ENCODE assay signal across 11 cellular contexts in the genomic region with DNA sequence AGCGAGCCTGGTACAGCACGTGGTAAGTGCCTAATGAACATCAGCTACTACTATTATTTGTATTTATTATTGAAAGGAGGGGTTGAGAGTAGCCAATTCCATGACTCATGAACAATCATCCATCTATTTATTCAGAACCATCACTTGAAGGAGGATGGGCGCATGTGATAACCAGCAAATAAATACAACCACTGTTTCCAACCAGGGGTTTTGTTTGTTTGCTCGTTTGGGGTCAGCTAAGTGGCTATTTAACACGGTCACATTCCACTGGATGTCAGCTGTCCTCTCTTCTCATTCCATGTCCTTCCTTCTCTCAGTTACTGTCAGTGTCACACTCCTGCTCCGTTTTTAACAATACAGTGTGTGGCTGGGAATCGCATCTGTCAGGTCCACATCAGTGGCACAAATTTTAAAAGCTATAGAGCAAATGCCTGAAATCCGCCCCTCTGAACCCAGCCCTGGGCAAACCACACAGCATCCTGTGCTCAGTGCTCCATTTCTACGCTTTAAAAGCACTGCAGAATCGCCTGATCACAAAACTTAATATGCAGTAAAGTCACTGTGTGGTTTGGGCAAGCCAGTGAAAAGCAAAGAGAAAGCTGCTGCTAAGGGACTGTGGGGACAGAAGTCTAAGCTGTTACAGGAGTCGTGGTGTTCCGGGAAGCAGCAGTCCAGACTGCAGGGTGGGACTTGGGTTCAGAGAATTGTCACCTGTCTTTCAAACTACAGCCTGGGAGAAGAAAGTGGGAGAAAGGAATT. TPM values are rescaled to one million over a fixed set of nuclear protein-coding genes. Genes with fewer than 3 reads are reported as not detected.
A peak's percentile ranks its signal among the peaks of the same experiment; 100 is the strongest.
DNase-seq lines count a peak whose midpoint lies in the region; ATAC-seq and TF ChIP-seq lines count a peak whose summit lies in the region.
"Had no signal": no experiment of that assay in that cellular context is flagged by ENCODE, and none has a peak within 500 bp of the region (broad histone marks: within the 10 kb centered on the region; RNA-seq: fewer than 3 reads in every experiment).

No MANE protein-coding gene starts in this region.

- H3K27me3 Mint-ChIP-seq in activated naive CD4-positive, alpha-beta T cell treated with anti-CD3 and anti-CD28 coated beads, Interleukin-2, amount 10 ng/mL, durations not matched to agents 7 days and 5 days, result no peaks in the 10 kb centered on the region
- no peaks in the 10 kb centered on the region for H3K27me3 Mint-ChIP-seq in type B pancreatic cell

- no peaks in the 10 kb centered on the region for H3K9me3 Mint-ChIP-seq in activated naive CD4-positive, alpha-beta T cell treated with anti-CD3 and anti-CD28 coated beads, Interleukin-2, amount 10 ng/mL, durations not matched to agents 7 days and 5 days
- H3K9me3 Mint-ChIP-seq in type B pancreatic cell, result no peaks in the 10 kb centered on the region

- peaks cover 100% of the 10 kb centered on the region for H3K4me1 ChIP-seq in left ventricle myocardium inferior
- H3K4me1 ChIP-seq in liver (ENCODE audit: control insufficient read depth in 4 of 4, insufficient read depth in 4 of 4, low read length in 3 of 4), result peaks cover 25 to 70% (median 64%) of the 10 kb centered on the region in 4 donors
- H3K4me1 ChIP-seq in ovary (ENCODE audit: insufficient read depth), result peaks cover 13% of the 10 kb centered on the region

- peaks cover 8% of the 10 kb centered on the region for H3K36me3 ChIP-seq in left ventricle myocardium inferior
- H3K36me3 ChIP-seq in liver (ENCODE audit: control insufficient read depth in 4 of 4, insufficient read depth in 3 of 4, low read depth in 1 of 4, low read length in 3 of 4), result no peaks in the 10 kb centered on the region
- H3K36me3 ChIP-seq in ovary, result no peaks in the 10 kb centered on the region

- CTCF ChIA-PET in activated naive CD4-positive, alpha-beta T cell treated with anti-CD3 and anti-CD28 coated beads, Interleukin-2, amount 10 ng/mL, durations not matched to agents 7 days and 5 days (lab: Charles Lee), result interaction anchor here (0.8 to 7.0 kb wide), 11 partner anchors 8 to 467 kb away, joined by 3 to 30 read pairs (median 7); no protein-coding TSS in a partner anchor

- H3K9me3 ChIP-seq in left ventricle myocardium inferior (replicated peaks) (no peaks in the 10 kb centered on the region), liver (ENCODE audit: control insufficient read depth in 4 of 4, low read length in 3 of 4) (no peaks in the 10 kb centered on the region), ovary (no peaks in the 10 kb centered on the region)

- H3K4me1 Mint-ChIP-seq in activated naive CD4-positive, alpha-beta T cell treated with anti-CD3 and anti-CD28 coated beads, Interleukin-2, amount 10 ng/mL, durations not matched to agents 7 days and 5 days, result peaks cover 98% of the 10 kb centered on the region
- H3K4me1 Mint-ChIP-seq in type B pancreatic cell (ENCODE audit: unreplicated experiment), result peaks cover 65% of the 10 kb centered on the region

- H3K4me3 ChIP-seq in left ventricle myocardium inferior, result no peak overlapping the region
- no peak overlapping the region for H3K4me3 ChIP-seq in liver (ENCODE audit: low read depth in 1 of 3, low read length in 3 of 3)
- no peak overlapping the region for H3K4me3 ChIP-seq in ovary
- no peak overlapping the region for H3K4me3 ChIP-seq in lower leg skin (ENCODE audit: low read depth, poor library complexity, severe bottlenecking)

- intact Hi-C loops in left ventricle myocardium inferior (cut with micrococcal nuclease), result loop anchor here (10.0 kb wide), 1 partner anchor 57 kb away; no protein-coding TSS in a partner anchor
- intact Hi-C loops in left ventricle myocardium superior (cut with micrococcal nuclease), result loop anchor here (10.0 kb wide), 2 partner anchors 57 to 137 kb away; no protein-coding TSS in a partner anchor
- intact Hi-C loops in ovary (cut with DNase I), result loop anchor here in 1 of 4 donors (10.0 kb wide), 1 partner anchor 197 kb away; a partner anchor contains a TSS
- intact Hi-C loops in lower leg skin (cut with DNase I; ENCODE audit: low total_unique reads), result no loop called here

- peak overlapping the region; percentile 97 for H3K27ac Mint-ChIP-seq in activated naive CD4-positive, alpha-beta T cell treated with anti-CD3 and anti-CD28 coated beads, Interleukin-2, amount 10 ng/mL, durations not matched to agents 7 days and 5 days
- H3K27ac Mint-ChIP-seq in type B pancreatic cell, result peak overlapping the region; percentile 40

- peak overlapping the region; percentile 67 for H3K4me3 Mint-ChIP-seq in activated naive CD4-positive, alpha-beta T cell treated with anti-CD3 and anti-CD28 coated beads, Interleukin-2, amount 10 ng/mL, durations not matched to agents 7 days and 5 days
- no peak overlapping the region for H3K4me3 Mint-ChIP-seq in type B pancreatic cell

- TF ChIP-seq RAD21 in liver (IDR thresholded peaks at IDR 0.05), result no peak

- TF ChIP-seq CTCF in left ventricle myocardium inferior (IDR thresholded peaks at IDR 0.05; ENCODE audit: borderline replicate concordance), result no peak
- no peak for TF ChIP-seq CTCF in liver (IDR thresholded peaks at IDR 0.05; ENCODE audit: low read depth, low read length, missing input control)
- no peak for TF ChIP-seq CTCF in type B pancreatic cell (conservative IDR thresholded peaks at IDR 0.05)
- no peak for TF ChIP-seq CTCF in ovary (IDR thresholded peaks at IDR 0.05)
- TF ChIP-seq CTCF in lower leg skin (IDR thresholded peaks at IDR 0.05), result no peak

- 64% methylated on average over 12 of the region's 12 CpGs for WGBS in liver
- WGBS in ovary, 3 donors, result 85 to 88% (median 86%) methylated on average over 12 of the region's 12 CpGs
- 52 to 54% methylated on average over 12 of the region's 12 CpGs for WGBS in lower leg skin, 2 donors

- TF ChIP-seq EP300 in ovary (IDR thresholded peaks at IDR 0.05), result no peak

- DNase-seq in left ventricle myocardium inferior, result no peak
- no peak for DNase-seq in left ventricle myocardium superior
- DNase-seq in activated naive CD4-positive, alpha-beta T cell treated with anti-CD3 and anti-CD28 coated beads, Interleukin-2, amount 10 ng/mL, durations not matched to agents 7 days and 5 days, result peak; percentile 71
- no peak for DNase-seq in type B pancreatic cell (ENCODE audit: extremely low spot score, unreplicated experiment)
- DNase-seq in ovary, result no peak
- DNase-seq in lower leg skin (ENCODE audit: low spot score in 2 of 2), result no peak
- DNase-seq: cortex of kidney, retina, RPMI8226 had no signal

- peak overlapping the region in 1 of 2 donors; percentile 49 for H3K9ac ChIP-seq in liver (ENCODE audit: low read depth in 1 of 2, low read length in 2 of 2)

- H3K27me3 ChIP-seq in left ventricle myocardium inferior (ENCODE audit: low read depth) (no peaks in the 10 kb centered on the region), liver (ENCODE audit: control insufficient read depth in 4 of 4, insufficient read depth in 4 of 4, low read length in 3 of 4) (no peaks in the 10 kb centered on the region), ovary (no peaks in the 10 kb centered on the region)

- TF ChIP-seq POLR2A in ovary (IDR thresholded peaks at IDR 0.05) (no peak), lower leg skin (IDR thresholded peaks at IDR 0.05) (no peak)

- ATAC-seq in left ventricle myocardium superior (no peak), GM18502 (IDR thresholded peaks at IDR 0.05; ENCODE audit: poor library complexity, unreplicated experiment) (no peak)

- peaks cover 27% of the 10 kb centered on the region for H3K36me3 Mint-ChIP-seq in activated naive CD4-positive, alpha-beta T cell treated with anti-CD3 and anti-CD28 coated beads, Interleukin-2, amount 10 ng/mL, durations not matched to agents 7 days and 5 days
- H3K36me3 Mint-ChIP-seq in type B pancreatic cell, result peaks cover 3% of the 10 kb centered on the region

- H3K27ac ChIP-seq in left ventricle myocardium inferior (replicated peaks) (peak overlapping the region; percentile 94), liver (ENCODE audit: low read depth in 1 of 2, low read length in 2 of 2) (peak overlapping the region; percentile 58 to 64), ovary (no peak overlapping the region)

TF ChIP-seq in liver, 16 proteins besides CTCF, POLR2A, EP300 and RAD21 (continues in another document):
- TF ChIP-seq YY1 (IDR thresholded peaks at IDR 0.05) (no peak), GABPA (IDR thresholded peaks at IDR 0.05 in 1 of 2, conservative IDR thresholded peaks at IDR 0.05 in 1 of 2) (no peak), EGR1 (IDR thresholded peaks at IDR 0.05; ENCODE audit: low read depth in 2 of 2) (no peak), FOXA1 (IDR thresholded peaks at IDR 0.05) (no peak), FOXA2 (IDR thresholded peaks at IDR 0.05) (no peak), SP1 (IDR thresholded peaks at IDR 0.05) (no peak), HNF4A (conservative IDR thresholded peaks at IDR 0.05) (no peak), TAF1 (conservative IDR thresholded peaks at IDR 0.05) (no peak), JUND (IDR thresholded peaks at IDR 0.05) (no peak), RXRA (IDR thresholded peaks at IDR 0.05) (no peak)

RNA-seq across cellular contexts. Expression of a gene that starts 8.5 kb away (rescaled TPM):
- total RNA-seq in left ventricle myocardium inferior (95.9 TPM), left ventricle myocardium superior (156 TPM), liver (10 to 100 TPM; 14.1 to 19.6 TPM), type B pancreatic cell (ENCODE audit: low replicate concordance) (45.9 and 51.5 TPM in 2 replicates), ovary (10 to 100 TPM; 17.0 to 64.4 (median 37.2) TPM), lower leg skin (10 to 100 TPM; 18.0 to 70.8 (median 43.5) TPM)
- polyA plus RNA-seq in liver (10 to 100 TPM in 1 of 2 donors, 1 to 10 TPM in 1; 5.6 to 19.7 TPM), ovary (10 to 100 TPM; 23.6 to 33.8 TPM)

Comparison
In these comparisons a context has a peak if more than half of its experiments do, and no peak if none do; other contexts are left out.
1. H3K27ac ChIP-seq: peak in left ventricle myocardium inferior (single experiment) and liver (2 of 2); none in ovary (0 of 2).